In the genomic region with DNA sequence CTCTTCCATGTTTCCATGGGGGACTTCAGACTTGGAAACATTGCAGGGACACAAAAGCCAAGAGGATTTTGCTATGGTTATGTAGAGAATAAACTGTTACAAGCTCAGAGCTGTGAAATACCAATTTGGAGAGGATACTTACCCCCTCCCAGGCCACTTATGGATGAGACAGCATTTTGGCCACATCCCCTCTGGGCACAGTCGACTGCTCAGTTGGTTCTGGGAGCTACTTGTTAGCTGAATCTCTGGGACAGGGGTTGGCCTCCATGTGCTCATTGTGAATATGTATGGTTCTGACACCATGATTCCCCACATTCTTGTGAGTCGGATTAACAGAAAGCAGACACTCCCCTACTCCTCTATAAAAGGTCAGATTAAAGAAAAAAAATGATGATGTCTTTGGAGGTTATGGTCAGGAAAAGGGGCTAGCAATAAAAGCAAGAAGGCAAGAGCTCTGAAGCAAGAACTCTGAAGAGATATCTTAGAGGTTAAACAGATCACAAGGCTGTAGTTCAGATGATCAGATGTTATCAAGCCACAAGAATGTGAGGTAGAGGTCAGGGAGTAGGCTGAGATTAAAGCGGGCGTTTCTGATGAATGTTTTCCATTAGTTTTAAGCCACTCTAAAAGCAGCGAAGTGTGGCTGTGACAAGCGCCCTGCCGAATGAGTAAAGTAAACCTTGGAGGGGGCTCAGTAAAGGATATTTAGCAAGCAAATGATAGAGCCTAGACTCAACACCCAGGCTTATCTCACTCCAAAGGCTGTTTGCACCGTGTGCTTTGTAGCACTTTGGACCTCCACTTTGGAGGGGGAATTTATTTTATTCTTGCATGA, we compare ENCODE assay signal across 8 cellular contexts. TPM values are rescaled to one million over a fixed set of nuclear protein-coding genes. Genes with fewer than 3 reads are reported as not detected.
DNase-seq lines count a peak whose midpoint lies in the region; ATAC-seq and TF ChIP-seq lines count a peak whose summit lies in the region.

No MANE protein-coding gene starts in this region.

- peaks cover 61% of the 10 kb centered on the region for H3K4me1 ChIP-seq in CD4-positive, CD25-positive, alpha-beta regulatory T cell (ENCODE audit: control insufficient read depth, insufficient read depth, low read length, poor library complexity, severe bottlenecking)
- peaks cover 13% of the 10 kb centered on the region for H3K4me1 ChIP-seq in foreskin keratinocyte

- H3K27ac ChIP-seq in CD4-positive, CD25-positive, alpha-beta regulatory T cell (ENCODE audit: insufficient read depth, low read length, poor library complexity, severe bottlenecking): peak overlapping the region; percentile 58
- H3K27ac ChIP-seq in angular gyrus (ENCODE audit: low read depth, low read length) (peak overlapping the region; percentile 22), foreskin keratinocyte (no peak overlapping the region)

- H3K4me3 Mint-ChIP-seq in CD4-positive, CD25-positive, alpha-beta regulatory T cell: peak overlapping the region; percentile 0 to 84 (median 68)
- peak overlapping the region; percentile 48 for H3K4me3 Mint-ChIP-seq in natural killer cell treated with Interleukin-12 subunit alpha and Interleukin-12 subunit beta and Interleukin-15 and Interleukin-18, amount 100 ng/mL, for 72 hours

- no peak for TF ChIP-seq CTCF in foreskin keratinocyte (conservative IDR thresholded peaks at IDR 0.05)

- H3K27me3 Mint-ChIP-seq in CD4-positive, CD25-positive, alpha-beta regulatory T cell: no peaks in the 10 kb centered on the region
- no peaks in the 10 kb centered on the region for H3K27me3 Mint-ChIP-seq in natural killer cell treated with Interleukin-12 subunit alpha and Interleukin-12 subunit beta and Interleukin-15 and Interleukin-18, amount 100 ng/mL, for 72 hours

- peaks cover 6% of the 10 kb centered on the region for H3K36me3 ChIP-seq in CD4-positive, CD25-positive, alpha-beta regulatory T cell (ENCODE audit: control insufficient read depth, insufficient read depth, low read length)
- peaks cover 18% of the 10 kb centered on the region for H3K36me3 ChIP-seq in MG63

- peaks cover 14% of the 10 kb centered on the region for H3K36me3 Mint-ChIP-seq in CD4-positive, CD25-positive, alpha-beta regulatory T cell
- peaks cover 4% of the 10 kb centered on the region for H3K36me3 Mint-ChIP-seq in natural killer cell treated with Interleukin-12 subunit alpha and Interleukin-12 subunit beta and Interleukin-15 and Interleukin-18, amount 100 ng/mL, for 72 hours

- peak in 1 of 3 donors; percentile 39 for DNase-seq in CD4-positive, CD25-positive, alpha-beta regulatory T cell
- DNase-seq in MG63 (peak; percentile 66), foreskin keratinocyte (no peak), NOMO-1 treated with DMSO at 0.1 percent for 48 hours (lab: John Stamatoyannopoulos, UW; ENCODE audit: unreplicated experiment) (no peak)
- no peak for DNase-seq in natural killer cell treated with Interleukin-12 subunit alpha and Interleukin-12 subunit beta and Interleukin-15 and Interleukin-18, amount 100 ng/mL, for 72 hours (ENCODE audit: low spot score)

- H3K27me3 ChIP-seq in CD4-positive, CD25-positive, alpha-beta regulatory T cell (ENCODE audit: control insufficient read depth, insufficient read depth, low read length): no peaks in the 10 kb centered on the region
- no peaks in the 10 kb centered on the region for H3K27me3 ChIP-seq in MG63
- no peaks in the 10 kb centered on the region for H3K27me3 ChIP-seq in foreskin keratinocyte

- peak overlapping the region; percentile 45 for H3K4me3 ChIP-seq in CD4-positive, CD25-positive, alpha-beta regulatory T cell (ENCODE audit: low read depth, low read length)
- H3K4me3 ChIP-seq in MG63: no peak overlapping the region

- ATAC-seq in CD4-positive, CD25-positive, alpha-beta regulatory T cell (ENCODE audit: low read depth in 2 of 2): peak; percentile 39 to 45
- no peak for ATAC-seq in natural killer cell treated with Interleukin-12 subunit alpha and Interleukin-12 subunit beta and Interleukin-15 and Interleukin-18, amount 100 ng/mL, for 72 hours
- no peak for ATAC-seq in foreskin keratinocyte
- ATAC-seq in HG03342 (IDR thresholded peaks at IDR 0.05; ENCODE audit: unreplicated experiment): no peak
- ATAC-seq in GM19023 (IDR thresholded peaks at IDR 0.05; ENCODE audit: unreplicated experiment): no peak

- H3K27ac Mint-ChIP-seq in CD4-positive, CD25-positive, alpha-beta regulatory T cell: peak overlapping the region; percentile 54 to 86 (median 69)
- H3K27ac Mint-ChIP-seq in natural killer cell treated with Interleukin-12 subunit alpha and Interleukin-12 subunit beta and Interleukin-15 and Interleukin-18, amount 100 ng/mL, for 72 hours: peak overlapping the region; percentile 34 to 64

- no peaks in the 10 kb centered on the region for H3K9me3 ChIP-seq in CD4-positive, CD25-positive, alpha-beta regulatory T cell (ENCODE audit: control insufficient read depth in 2 of 2, low read length in 2 of 2)
- no peaks in the 10 kb centered on the region for H3K9me3 ChIP-seq in MG63

- H3K9me3 Mint-ChIP-seq in CD4-positive, CD25-positive, alpha-beta regulatory T cell: no peaks in the 10 kb centered on the region
- H3K9me3 Mint-ChIP-seq in natural killer cell treated with Interleukin-12 subunit alpha and Interleukin-12 subunit beta and Interleukin-15 and Interleukin-18, amount 100 ng/mL, for 72 hours: no peaks in the 10 kb centered on the region

- peaks cover 63 to 92% (median 80%) of the 10 kb centered on the region in 4 donors for H3K4me1 Mint-ChIP-seq in CD4-positive, CD25-positive, alpha-beta regulatory T cell
- peaks cover 35 to 40% of the 10 kb centered on the region in 2 donors for H3K4me1 Mint-ChIP-seq in natural killer cell treated with Interleukin-12 subunit alpha and Interleukin-12 subunit beta and Interleukin-15 and Interleukin-18, amount 100 ng/mL, for 72 hours (ENCODE audit: low read depth in 2 of 2)

RNA-seq across cellular contexts. Expression of gene STAMBPL1, which starts 17.2 kb away (rescaled TPM):
- total RNA-seq in CD4-positive, CD25-positive, alpha-beta regulatory T cell: 40.5 TPM
- 10 to 100 TPM; 12.2 to 15.3 (median 13.9) TPM for polyA plus RNA-seq in CD4-positive, CD25-positive, alpha-beta regulatory T cell
- 23.1 and 27.3 TPM in 2 replicates for total RNA-seq in MG63 (2014; rRNA removed; shearing (Covaris generic); ENCODE audit: low replicate concordance)
- 10 to 100 TPM; 21.0 to 37.6 TPM for total RNA-seq in natural killer cell treated with Interleukin-12 subunit alpha and Interleukin-12 subunit beta and Interleukin-15 and Interleukin-18, amount 100 ng/mL, for 72 hours
- total RNA-seq in foreskin keratinocyte: 7.8 and 9.6 TPM in 2 replicates
- 4.6 and 6.8 TPM in 2 replicates for polyA plus RNA-seq in foreskin keratinocyte

RNA-seq across cellular contexts. Expression of gene ANKRD22, which starts 45.6 kb away (rescaled TPM):
- not detected for total RNA-seq in CD4-positive, CD25-positive, alpha-beta regulatory T cell
- polyA plus RNA-seq in CD4-positive, CD25-positive, alpha-beta regulatory T cell: under 1 TPM; 0.10 to 0.20 (median 0.18) TPM
- total RNA-seq in MG63 (2014; rRNA removed; shearing (Covaris generic); ENCODE audit: low replicate concordance): not detected in 2 replicates
- under 1 TPM; 0.29 to 0.73 TPM for total RNA-seq in natural killer cell treated with Interleukin-12 subunit alpha and Interleukin-12 subunit beta and Interleukin-15 and Interleukin-18, amount 100 ng/mL, for 72 hours
- total RNA-seq in foreskin keratinocyte: 0.24 and 0.35 TPM in 2 replicates
- 0.18 and 0.23 TPM in 2 replicates for polyA plus RNA-seq in foreskin keratinocyte

RNA-seq across cellular contexts. Expression of gene ACTA2, which starts 55.3 kb away (rescaled TPM):
- total RNA-seq in CD4-positive, CD25-positive, alpha-beta regulatory T cell: 26.2 TPM
- polyA plus RNA-seq in CD4-positive, CD25-positive, alpha-beta regulatory T cell: 10 to 100 TPM; 37.0 to 65.9 (median 55.9) TPM
- total RNA-seq in MG63 (2014; rRNA removed; shearing (Covaris generic); ENCODE audit: low replicate concordance): 19.4 and 24.2 TPM in 2 replicates
- 10 to 100 TPM in 1 of 2 donors, 1 to 10 TPM in 1; 8.4 to 19.7 TPM for total RNA-seq in natural killer cell treated with Interleukin-12 subunit alpha and Interleukin-12 subunit beta and Interleukin-15 and Interleukin-18, amount 100 ng/mL, for 72 hours
- 10.3 and 12.2 TPM in 2 replicates for total RNA-seq in foreskin keratinocyte
- polyA plus RNA-seq in foreskin keratinocyte: 10.2 and 10.9 TPM in 2 replicates

Comparison
In these comparisons a context has a peak if more than half of its experiments do, and no peak if none do; other contexts are left out.
1. ATAC-seq: peak in CD4-positive, CD25-positive, alpha-beta regulatory T cell (2 of 2); none in natural killer cell treated with Interleukin-12 subunit alpha and Interleukin-12 subunit beta and Interleukin-15 and Interleukin-18, amount 100 ng/mL, for 72 hours (0 of 2), foreskin keratinocyte (single experiment), HG03342 (single experiment) and GM19023 (single experiment).